ENCODE assay signal across 19 cellular contexts in genomic region chr20:54118220-54119001, GRCh38. TPM values are rescaled to one million over a fixed set of nuclear protein-coding genes. Genes with fewer than 3 reads are reported as not detected.
DNase-seq lines count a peak whose midpoint lies in the region; ATAC-seq, FAIRE-seq and TF ChIP-seq lines count a peak whose summit lies in the region.
"Had no signal": no experiment of that assay in that cellular context is flagged by ENCODE, and none has a peak within 500 bp of the region (broad histone marks: within the 10 kb centered on the region; RNA-seq: fewer than 3 reads in every experiment).

No MANE protein-coding gene starts in this region.

- TF ChIP-seq POLR2A in A549 (IDR thresholded peaks at IDR 0.05; ENCODE audit: low read length), result no peak

- POLR2A ChIA-PET in A549 (lab: Yijun Ruan, JAX), result no interaction called here

- CTCF ChIA-PET in A549 (lab: Yijun Ruan, JAX), result interaction anchor here (0.6 to 4.1 kb wide), 6 partner anchors 12 to 528 kb away, joined by 3 to 29 read pairs (median 4); no protein-coding TSS in a partner anchor

- no peak for FAIRE-seq in A549 (lab: Jason Lieb, UNC)
- FAIRE-seq in HTR-8/SVneo (lab: Jason Lieb, UNC), result peak; percentile 20
- FAIRE-seq: K562 had no signal

- peaks cover 5% of the 10 kb centered on the region; the same call in 1 of the 3 replicates for H3K9me3 ChIP-seq in A549
- H3K9me3 ChIP-seq: BLaER1 had no signal

- no peak overlapping the region for H3K4me2 ChIP-seq in A549
- H3K4me2 ChIP-seq: BLaER1 had no signal

- no peak for ATAC-seq in A549
- ATAC-seq: K562 had no signal

- peaks cover 93% of the 10 kb centered on the region for H3K4me1 ChIP-seq in A549
- H3K4me1 ChIP-seq: BLaER1 had no signal

- no peak overlapping the region for H3K4me3 ChIP-seq in A549
- H3K4me3 ChIP-seq: BLaER1, K562 had no signal

- DNase-seq in DMS153 (lab: John Stamatoyannopoulos, UW), result peak; percentile 7
- no peak for DNase-seq in DMS153 treated with DMSO at 0.1 percent for 48 hours (lab: John Stamatoyannopoulos, UW; ENCODE audit: unreplicated experiment)
- peak in 1 of 2 experiments; percentile 57 for DNase-seq in A549 (ENCODE audit: low read depth in 1 of 2, low spot score in 1 of 2)
- no peak for DNase-seq in HTR-8/SVneo (ENCODE audit: insufficient read length, low spot score)
- peak; percentile 53 for DNase-seq in kidney tubule cell (ENCODE audit: low spot score)
- DNase-seq in NCI-H1092 treated with DMSO at 0.1 percent for 48 hours (lab: John Stamatoyannopoulos, UW), result no peak
- DNase-seq in DMS79 treated with DMSO at 0.1 percent for 48 hours (lab: John Stamatoyannopoulos, UW), result no peak
- no peak for DNase-seq in cardiac septum (ENCODE audit: low spot score)
- DNase-seq: CD4-positive, alpha-beta memory T cell; DMS79; GF-D8; GOT3; H7; IMR-90 had no signal

- TF ChIP-seq EP300 in A549 (IDR thresholded peaks at IDR 0.05), result no peak

- intact Hi-C loops in cardiac septum (cut with DNase I), result no loop called here

- no peak for TF ChIP-seq RAD21 in A549 (conservative IDR thresholded peaks at IDR 0.05 in 1 of 2, IDR thresholded peaks at IDR 0.05 in 1 of 2)

- no peak for TF ChIP-seq CTCF in A549 (IDR thresholded peaks at IDR 0.05)

- 67% methylated on average over 9 of the region's 9 CpGs for WGBS in A549 (ENCODE audit: missing lambda C conversion rate)

- H3K27ac ChIP-seq in A549, result peak overlapping the region; percentile 94 to 98
- H3K27ac ChIP-seq: 22Rv1, BLaER1 had no signal

TF ChIP-seq in A549, 52 proteins besides CTCF, POLR2A, EP300 and RAD21:
- TF ChIP-seq FOXS1 (CRISPR knock-in tag; IDR thresholded peaks at IDR 0.05), result 0 out of 2 replicates have a peak, but pooled peaks have one; percentile 30
- no peak for TF ChIP-seq PBX3 (IDR thresholded peaks at IDR 0.05)
- TF ChIP-seq HOXB13 (CRISPR knock-in tag; IDR thresholded peaks at IDR 0.05; ENCODE audit: low read depth), result peak; percentile 52
- TF ChIP-seq E2F6 (IDR thresholded peaks at IDR 0.05; ENCODE audit: borderline replicate concordance, low read depth), result no peak
- no peak for TF ChIP-seq KDM1A (IDR thresholded peaks at IDR 0.05; ENCODE audit: low read depth)
- TF ChIP-seq EHF (CRISPR knock-in tag; IDR thresholded peaks at IDR 0.05), result 0 out of 2 replicates have a peak, but pooled peaks have one; percentile 39
- TF ChIP-seq HOXB5 (CRISPR knock-in tag; IDR thresholded peaks at IDR 0.05), result peak; percentile 21; the same call in 1 of the 2 replicates
- no peak for TF ChIP-seq BHLHE40 (IDR thresholded peaks at IDR 0.05; ENCODE audit: low read depth, low read length)
- TF ChIP-seq, protein P1, sequence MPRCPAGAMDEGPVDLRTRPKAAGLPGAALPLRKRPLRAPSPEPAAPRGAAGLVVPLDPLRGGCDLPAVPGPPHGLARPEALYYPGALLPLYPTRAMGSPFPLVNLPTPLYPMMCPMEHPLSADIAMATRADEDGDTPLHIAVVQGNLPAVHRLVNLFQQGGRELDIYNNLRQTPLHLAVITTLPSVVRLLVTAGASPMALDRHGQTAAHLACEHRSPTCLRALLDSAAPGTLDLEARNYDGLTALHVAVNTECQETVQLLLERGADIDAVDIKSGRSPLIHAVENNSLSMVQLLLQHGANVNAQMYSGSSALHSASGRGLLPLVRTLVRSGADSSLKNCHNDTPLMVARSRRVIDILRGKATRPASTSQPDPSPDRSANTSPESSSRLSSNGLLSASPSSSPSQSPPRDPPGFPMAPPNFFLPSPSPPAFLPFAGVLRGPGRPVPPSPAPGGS (IDR thresholded peaks at IDR 0.05), result no peak
- TF ChIP-seq KDM5A (IDR thresholded peaks at IDR 0.05), result no peak
TF ChIP-seq in A549: peak in this region for 4.

RNA-seq across cellular contexts. Expression of gene BCAS1, which starts 48.0 kb away (rescaled TPM):
- polyA plus RNA-seq in A549 (2011; rRNA removed) (3.9 and 7.9 TPM in 2 replicates), A549 (2017; fragmentation: RNase III; extraction: RNeasy Plus Mini Kit Qiagen cat#74134 plus additional on column Dnase treatment) (1.2 to 1.4 TPM (median 1.3 TPM) in 3 replicates)
- polyA plus RNA-seq in A549 (2012; cell fraction: cytosol; rRNA removed), result 0.96 and 0.98 TPM in 2 replicates
- 0.73 and 1.2 TPM in 2 replicates for polyA plus RNA-seq in A549 (2012; cell fraction: nucleus; rRNA removed)
- 3.2 and 3.6 TPM in 2 replicates for polyA minus RNA-seq in A549 (2011; rRNA and poly(A)+ RNA removed)
- not detected for total RNA-seq in cardiac septum
- polyA plus RNA-seq: AG04450, IMR-90 had no signal

RNA-seq across cellular contexts. Expression of gene CYP24A1, which starts 55.4 kb away (rescaled TPM):
- polyA plus RNA-seq in A549 (2011; rRNA removed), result 1,617 and 1,630 TPM in 2 replicates
- polyA plus RNA-seq in A549 (2012; cell fraction: cytosol; rRNA removed), result 456 and 584 TPM in 2 replicates
- 1,301 and 1,335 TPM in 2 replicates for polyA plus RNA-seq in A549 (2012; cell fraction: nucleus; rRNA removed)
- polyA plus RNA-seq in A549 (2017; fragmentation: RNase III; extraction: RNeasy Plus Mini Kit Qiagen cat#74134 plus additional on column Dnase treatment), result 623 to 738 TPM (median 722 TPM) in 3 replicates
- polyA minus RNA-seq in A549 (2011; rRNA and poly(A)+ RNA removed), result 4,726 and 5,326 TPM in 2 replicates
- total RNA-seq in cardiac septum, result not detected
- total RNA-seq: IMR-90, K562 had no signal
- polyA plus RNA-seq: CD14-positive monocyte, IMR-90 had no signal

Comparison
In these comparisons a context has a peak if more than half of its experiments do, and no peak if none do; other contexts are left out.
1. DNase-seq: peak in DMS153 (single experiment) and kidney tubule cell (single experiment); none in DMS153 treated with DMSO at 0.1 percent for 48 hours (single experiment), HTR-8/SVneo (single experiment), NCI-H1092 treated with DMSO at 0.1 percent for 48 hours (single experiment), DMS79 treated with DMSO at 0.1 percent for 48 hours (single experiment) and cardiac septum (single experiment).